Comparison of ENCODE assay signal across 8 cellular contexts in genomic region chrX:110450050-110450449, GRCh38.
A peak's percentile ranks its signal among the peaks of the same experiment; 100 is the strongest.
DNase-seq lines count a peak whose midpoint lies in the region; ATAC-seq and TF ChIP-seq lines count a peak whose summit lies in the region.

No MANE protein-coding gene starts in this region.

- TF ChIP-seq CTCF in Panc1 (IDR thresholded peaks at IDR 0.05) (peak; percentile 81), tibial nerve (IDR thresholded peaks at IDR 0.05) (peak; percentile 41 to 81 (median 75))

- no TSS peak for BruUV-seq in Panc1 (replicated peaks; lab: Mats Ljungman, UMichigan)

- no peak overlapping the region for H3K4me3 Mint-ChIP-seq in activated T-helper 1 cell treated with anti-CD3 and anti-CD28 coated beads, Interleukin-12 subunit alpha, Interleukin-12 subunit beta, Interleukin-2, Interleukin-4 antibody, amounts not matched to agents 30 ng/mL and 10 ng/mL and 1 ng/mL, durations not matched to agents 14 hours and 24 hours and 36 hours

- H3K4me3 ChIP-seq in Jurkat, Clone E6-1 (ENCODE audit: low read length): no peak overlapping the region
- no peak overlapping the region for H3K4me3 ChIP-seq in Panc1 (ENCODE audit: low read depth in 2 of 2, low read length in 2 of 2)
- H3K4me3 ChIP-seq in tibial nerve: no peak overlapping the region

- no peaks in the 10 kb centered on the region for H3K9me3 Mint-ChIP-seq in activated T-helper 1 cell treated with anti-CD3 and anti-CD28 coated beads, Interleukin-12 subunit alpha, Interleukin-12 subunit beta, Interleukin-2, Interleukin-4 antibody, amounts not matched to agents 30 ng/mL and 10 ng/mL and 1 ng/mL, durations not matched to agents 14 hours and 24 hours and 36 hours

- H3K27ac ChIP-seq in Panc1 (ENCODE audit: low read length) (no peak overlapping the region), tibial nerve (no peak overlapping the region)

- no peaks in the 10 kb centered on the region for H3K36me3 Mint-ChIP-seq in activated T-helper 1 cell treated with anti-CD3 and anti-CD28 coated beads, Interleukin-12 subunit alpha, Interleukin-12 subunit beta, Interleukin-2, Interleukin-4 antibody, amounts not matched to agents 30 ng/mL and 10 ng/mL and 1 ng/mL, durations not matched to agents 14 hours and 24 hours and 36 hours (ENCODE audit: low read depth)

- no peak for TF ChIP-seq POLR2A in tibial nerve (IDR thresholded peaks at IDR 0.05)

- H3K27ac Mint-ChIP-seq in activated T-helper 1 cell treated with anti-CD3 and anti-CD28 coated beads, Interleukin-12 subunit alpha, Interleukin-12 subunit beta, Interleukin-2, Interleukin-4 antibody, amounts not matched to agents 30 ng/mL and 10 ng/mL and 1 ng/mL, durations not matched to agents 14 hours and 24 hours and 36 hours: no peak overlapping the region

- H3K9me3 ChIP-seq in Panc1 (ENCODE audit: control insufficient read depth, insufficient read depth, low read depth, low read length): no peaks in the 10 kb centered on the region
- no peaks in the 10 kb centered on the region for H3K9me3 ChIP-seq in tibial nerve

- peak; percentile 15 for DNase-seq in DMS79 (lab: John Stamatoyannopoulos, UW)
- DNase-seq in Jurkat, Clone E6-1 (ENCODE audit: low read depth, low spot score): peak; percentile 36
- DNase-seq in Panc1 (ENCODE audit: low read depth, low spot score): peak; percentile 45
- peak; percentile 14 for DNase-seq in activated T-helper 1 cell treated with anti-CD3 and anti-CD28 coated beads, Interleukin-12 subunit alpha, Interleukin-12 subunit beta, Interleukin-2, Interleukin-4 antibody, amounts not matched to agents 30 ng/mL and 10 ng/mL and 1 ng/mL, durations not matched to agents 14 hours and 24 hours and 36 hours (ENCODE audit: low spot score)
- DNase-seq in fibroblast of the conjunctiva (ENCODE audit: low read depth): peak; percentile 49
- DNase-seq in nucleus accumbens (lab: John Stamatoyannopoulos, UW): peak in 55 of 56 donors; percentile 0 to 86 (median 48)
- peak; percentile 70 to 83 for DNase-seq in tibial nerve (ENCODE audit: low spot score in 2 of 2)

- ATAC-seq in GM21515 (IDR thresholded peaks at IDR 0.05; ENCODE audit: unreplicated experiment) (peak; percentile 86), Panc1 (peak; percentile 95)

- no peaks in the 10 kb centered on the region for H3K4me1 Mint-ChIP-seq in activated T-helper 1 cell treated with anti-CD3 and anti-CD28 coated beads, Interleukin-12 subunit alpha, Interleukin-12 subunit beta, Interleukin-2, Interleukin-4 antibody, amounts not matched to agents 30 ng/mL and 10 ng/mL and 1 ng/mL, durations not matched to agents 14 hours and 24 hours and 36 hours (ENCODE audit: low read depth)

- no peaks in the 10 kb centered on the region for H3K4me1 ChIP-seq in Panc1 (ENCODE audit: control insufficient read depth, insufficient read depth, low read length)
- no peaks in the 10 kb centered on the region for H3K4me1 ChIP-seq in tibial nerve

- in situ Hi-C loops in Panc1 (cut with HindIII; ENCODE audit: low pct_unique_long_range_greater_than_20kb, low sequenced_read_pairs): no loop called here

- WGBS in tibial nerve, 2 donors: 0 to 2% methylated on average over 4 of the region's 4 CpGs

- intact Hi-C loops in Panc1 (cut with micrococcal nuclease; ENCODE audit: unreplicated experiment): loop anchor here (1.0 to 10.0 kb wide), 4 partner anchors 217 to 995 kb away; partner anchors contain the start of gene PAK3
- intact Hi-C loops in activated T-helper 1 cell treated with anti-CD3 and anti-CD28 coated beads, Interleukin-12 subunit alpha, Interleukin-12 subunit beta, Interleukin-2, Interleukin-4 antibody, amounts not matched to agents 30 ng/mL and 10 ng/mL and 1 ng/mL, durations not matched to agents 14 hours and 24 hours and 36 hours (cut with micrococcal nuclease): loop anchor here (1.0 to 2.0 kb wide), 3 partner anchors 215 to 794 kb away; no protein-coding TSS in a partner anchor

- H3K27me3 ChIP-seq in Panc1 (ENCODE audit: control insufficient read depth, insufficient read depth, low read length) (peaks cover 12% of the 10 kb centered on the region), tibial nerve (peaks cover 0 to 32% of the 10 kb centered on the region in 2 donors)

- CTCF ChIA-PET in Panc1 (lab: Charles Lee): no interaction called here

- TF ChIP-seq EP300 in tibial nerve (IDR thresholded peaks at IDR 0.05): no peak

- no peaks in the 10 kb centered on the region for H3K36me3 ChIP-seq in Panc1 (ENCODE audit: control insufficient read depth, insufficient read depth, low read length)
- H3K36me3 ChIP-seq in tibial nerve: no peaks in the 10 kb centered on the region

- POLR2A ChIA-PET in Panc1 (lab: Charles Lee): no interaction called here

- no peaks in the 10 kb centered on the region for H3K27me3 Mint-ChIP-seq in activated T-helper 1 cell treated with anti-CD3 and anti-CD28 coated beads, Interleukin-12 subunit alpha, Interleukin-12 subunit beta, Interleukin-2, Interleukin-4 antibody, amounts not matched to agents 30 ng/mL and 10 ng/mL and 1 ng/mL, durations not matched to agents 14 hours and 24 hours and 36 hours (ENCODE audit: insufficient read depth)

Comparison
In these comparisons a context has a peak if more than half of its experiments do, and no peak if none do; other contexts are left out.
1. DNase-seq: peak in every context shown above with its lines; median percentile 76 in tibial nerve; 49 in fibroblast of the conjunctiva; 48 in nucleus accumbens; 45 in Panc1; 36 in Jurkat, Clone E6-1; 15 in DMS79; 14 in activated T-helper 1 cell treated with anti-CD3 and anti-CD28 coated beads, Interleukin-12 subunit alpha, Interleukin-12 subunit beta, Interleukin-2, Interleukin-4 antibody, amounts not matched to agents 30 ng/mL and 10 ng/mL and 1 ng/mL, durations not matched to agents 14 hours and 24 hours and 36 hours.